Comparison of ENCODE assay signal across 10 cellular contexts in genomic region chr4:173500841-173501591, GRCh38. TPM values are rescaled to one million over a fixed set of nuclear protein-coding genes. Genes with fewer than 3 reads are reported as not detected.
A peak's percentile ranks its signal among the peaks of the same experiment; 100 is the strongest.
DNase-seq lines count a peak whose midpoint lies in the region; ATAC-seq, FAIRE-seq and TF ChIP-seq lines count a peak whose summit lies in the region.
"Had no signal": no experiment of that assay in that cellular context is flagged by ENCODE, and none has a peak within 500 bp of the region (broad histone marks: within the 10 kb centered on the region; RNA-seq: fewer than 3 reads in every experiment).

No MANE protein-coding gene starts in this region.

- H3K9me3 ChIP-seq in endothelial cell of umbilical vein (replicated peaks; ENCODE audit: control insufficient read depth, insufficient read depth, low read length): no peaks in the 10 kb centered on the region
- peaks cover 10% of the 10 kb centered on the region for H3K9me3 ChIP-seq in neutrophil

- peak; percentile 34 for ATAC-seq in HG03460 (IDR thresholded peaks at IDR 0.05; ENCODE audit: unreplicated experiment)
- ATAC-seq in HG03432 (IDR thresholded peaks at IDR 0.05; ENCODE audit: unreplicated experiment): no peak

- no TSS peak for BruUV-seq in endothelial cell of umbilical vein (replicated peaks; lab: Mats Ljungman, UMichigan)

- H3K36me3 ChIP-seq in endothelial cell of umbilical vein (ENCODE audit: control insufficient read depth in 2 of 2, extremely low read depth in 1 of 2, insufficient read depth in 2 of 2, low read length in 2 of 2) (no peaks in the 10 kb centered on the region), neutrophil (no peaks in the 10 kb centered on the region)

- no peaks in the 10 kb centered on the region for H4K20me1 ChIP-seq in endothelial cell of umbilical vein (replicated peaks; ENCODE audit: control insufficient read depth, extremely low read depth, insufficient read depth, low read length)

- FAIRE-seq in endothelial cell of umbilical vein (lab: Jason Lieb, UNC): no peak
- no peak for FAIRE-seq in RCC 7860 (lab: Jason Lieb, UNC)

- dilution Hi-C loops in endothelial cell of umbilical vein (cut with MboI; ENCODE audit: extremely low pct_ligation_motif_present, low sequenced_read_pairs): no loop called here

- DNase-seq in GM12864 (ENCODE audit: low read depth) (peak; percentile 24), endothelial cell of umbilical vein (ENCODE audit: low read depth, low spot score) (no peak), SHP77 (lab: John Stamatoyannopoulos, UW) (no peak), NCI-H2227 treated with DMSO at 0.1 percent for 48 hours (lab: John Stamatoyannopoulos, UW) (no peak), RCC 7860 (ENCODE audit: low spot score) (no peak)
- DNase-seq: dermis blood vessel endothelial cell, NCI-H526 had no signal

- POLR2A ChIA-PET in endothelial cell of umbilical vein (lab: Charles Lee): no interaction called here

- H3K9me1 ChIP-seq in endothelial cell of umbilical vein (replicated peaks; ENCODE audit: control insufficient read depth, extremely low read depth, insufficient read depth, low read length): no peaks in the 10 kb centered on the region

- no peaks in the 10 kb centered on the region for H3K79me2 ChIP-seq in endothelial cell of umbilical vein (ENCODE audit: control insufficient read depth, insufficient read depth, low read length)

- TF ChIP-seq CTCF in GM12864 (IDR thresholded peaks at IDR 0.05; ENCODE audit: low read depth, low read length, missing control alignments): no peak
- no peak for TF ChIP-seq CTCF in endothelial cell of umbilical vein (IDR thresholded peaks at IDR 0.05; ENCODE audit: extremely low read depth in 1 of 2, insufficient read depth in 1 of 2, low read depth in 1 of 2, low read length in 2 of 2)
- no peak for TF ChIP-seq CTCF in neutrophil (IDR thresholded peaks at IDR 0.05)

- CTCF ChIA-PET in endothelial cell of umbilical vein (lab: Charles Lee): interaction anchor here (0.6 to 1.1 kb wide), 3 partner anchors 10 to 81 kb away, joined by 3 to 6 read pairs (median 4); no protein-coding TSS in a partner anchor

- no peak for TF ChIP-seq POLR2A in endothelial cell of umbilical vein (IDR thresholded peaks at IDR 0.05; ENCODE audit: low read depth, low read length)

- peak overlapping the region; percentile 28 for H2AFZ ChIP-seq in endothelial cell of umbilical vein (ENCODE audit: low read depth, low read length)

- H3K4me2 ChIP-seq in endothelial cell of umbilical vein (ENCODE audit: insufficient read depth, low read length): peak overlapping the region; percentile 48

- intact Hi-C loops in endothelial cell of umbilical vein (cut with micrococcal nuclease): no loop called here

- peaks cover 3% of the 10 kb centered on the region for H3K4me1 ChIP-seq in endothelial cell of umbilical vein (ENCODE audit: control insufficient read depth, extremely low read depth, insufficient read depth, low read length)
- H3K4me1 ChIP-seq in neutrophil (ENCODE audit: control insufficient read depth in 1 of 2, insufficient read depth in 1 of 2, low read depth in 1 of 2, low read length in 1 of 2): peaks cover 15 to 32% of the 10 kb centered on the region in 2 experiments

- H3K4me3 ChIP-seq in GM12864 (ENCODE audit: low read depth, low read length): peak overlapping the region; percentile 38
- H3K4me3 ChIP-seq in endothelial cell of umbilical vein (replicated peaks in 1 of 3; ENCODE audit: insufficient read depth in 1 of 3, low read depth in 1 of 3, low read length in 3 of 3): peak overlapping the region in 1 of 3 experiments; percentile 14
- peak overlapping the region; percentile 52 to 56 for H3K4me3 ChIP-seq in neutrophil (ENCODE audit: low read depth in 1 of 2, low read length in 1 of 2)

- H3K27ac ChIP-seq in endothelial cell of umbilical vein (ENCODE audit: insufficient read depth, low read depth, low read length): no peak overlapping the region
- no peak overlapping the region for H3K27ac ChIP-seq in neutrophil

- H3K27me3 ChIP-seq in endothelial cell of umbilical vein (ENCODE audit: control insufficient read depth in 2 of 2, insufficient read depth in 2 of 2, low read length in 2 of 2) (peaks cover 72 to 83% of the 10 kb centered on the region in 2 experiments), neutrophil (peaks cover 100% of the 10 kb centered on the region)

- no peak overlapping the region for H3K9ac ChIP-seq in endothelial cell of umbilical vein (replicated peaks; ENCODE audit: extremely low read depth, insufficient read depth, low read length)

TF ChIP-seq in endothelial cell of umbilical vein, 7 proteins besides CTCF, POLR2A, EP300 and RAD21:
- no peak for TF ChIP-seq MYC (IDR thresholded peaks at IDR 0.05; ENCODE audit: low read depth, low read length)
- no peak for TF ChIP-seq MAX (IDR thresholded peaks at IDR 0.05; ENCODE audit: insufficient read depth, insufficient read length)
- TF ChIP-seq POLR2AphosphoS5 (IDR thresholded peaks at IDR 0.05; ENCODE audit: insufficient read depth, low read depth, low read length): no peak
- no peak for TF ChIP-seq GATA2 (IDR thresholded peaks at IDR 0.05; ENCODE audit: insufficient read depth, insufficient read length, low read depth, low read length)
- no peak for TF ChIP-seq FOS (IDR thresholded peaks at IDR 0.05; ENCODE audit: borderline replicate concordance, insufficient read depth, low read length)
- TF ChIP-seq EZH2 (IDR thresholded peaks at IDR 0.05; ENCODE audit: borderline replicate concordance, low read depth, low read length, severe bottlenecking): no peak
- no peak for TF ChIP-seq JUN (IDR thresholded peaks at IDR 0.05; ENCODE audit: borderline replicate concordance, insufficient read depth, insufficient read length, low read depth)

RNA-seq across cellular contexts. Expression of gene HAND2, which starts 29.0 kb away (rescaled TPM):
- not detected in 2 replicates for total RNA-seq in endothelial cell of umbilical vein
- polyA plus RNA-seq in endothelial cell of umbilical vein: not detected in 2 replicates
- not detected in 2 replicates for polyA plus RNA-seq in endothelial cell of umbilical vein (2011; cell fraction: cytosol; rRNA removed)
- not detected in 2 replicates for polyA plus RNA-seq in endothelial cell of umbilical vein (2011; cell fraction: nucleus; rRNA removed)
- not detected in 2 replicates for polyA plus RNA-seq in endothelial cell of umbilical vein (2012)
- polyA minus RNA-seq in endothelial cell of umbilical vein: not detected in 2 replicates
- polyA minus RNA-seq in endothelial cell of umbilical vein (2011; cell fraction: cytosol; rRNA and poly(A)+ RNA removed): not detected
- polyA minus RNA-seq in endothelial cell of umbilical vein (2011; cell fraction: nucleus; rRNA and poly(A)+ RNA removed): not detected in 2 replicates
- total RNA-seq: dermis blood vessel endothelial cell had no signal
